In genomic region chr7:82413237-82413636, GRCh38 we compare ENCODE assay signal across 17 cellular contexts. TPM values are rescaled to one million over a fixed set of nuclear protein-coding genes. Genes with fewer than 3 reads are reported as not detected.
DNase-seq lines count a peak whose midpoint lies in the region; ATAC-seq and TF ChIP-seq lines count a peak whose summit lies in the region.
"Had no signal": no experiment of that assay in that cellular context is flagged by ENCODE, and none has a peak within 500 bp of the region (broad histone marks: within the 10 kb centered on the region; RNA-seq: fewer than 3 reads in every experiment).

No MANE protein-coding gene starts in this region.

- H3K9me3 ChIP-seq in heart left ventricle (peaks cover 0 to 5% (median 0%) of the 10 kb centered on the region in 12 donors), endodermal cell (ENCODE audit: control insufficient read depth, low read length) (peaks cover 4% of the 10 kb centered on the region), thyroid gland (no peaks in the 10 kb centered on the region)
- H3K9me3 ChIP-seq: vagina had no signal

- DNase-seq in heart left ventricle, result peak in 3 of 5 donors; percentile 17 to 44 (median 38)
- no peak for DNase-seq in cardiac septum (ENCODE audit: low spot score)
- DNase-seq in NCI-H2107 (lab: John Stamatoyannopoulos, UW), result peak; percentile 65
- DNase-seq in endodermal cell, result peak; percentile 56
- DNase-seq in thyroid gland, result peak; percentile 63 to 65
- DNase-seq in NCI-H2029 (lab: John Stamatoyannopoulos, UW), result no peak
- DNase-seq in dorsolateral prefrontal cortex, result no peak
- DNase-seq in activated T-cell treated with anti-CD3 and anti-CD28 coated beads, Interleukin-2, amount 50 U/mL, for 24 hours, result no peak
- DNase-seq: activated CD4-positive, alpha-beta T cell treated with anti-CD3 and anti-CD28 coated beads, Interleukin-2, amount 10 ng/mL, durations not matched to agents 24 days and 14 days; activated naive CD4-positive, alpha-beta T cell treated with Interleukin-2 at 50 U/mL for 16 hours; hippocampal formation; Karpas-422; stimulated activated CD4-positive, alpha-beta T cell treated with anti-CD3 and anti-CD28 coated beads, Interleukin-15, amount 100 ng/mL, for 24 hours had no signal

- H3K36me3 ChIP-seq in heart left ventricle (no peaks in the 10 kb centered on the region), endodermal cell (ENCODE audit: control insufficient read depth, insufficient read depth, low read length) (no peaks in the 10 kb centered on the region), thyroid gland (no peaks in the 10 kb centered on the region)
- H3K36me3 ChIP-seq: vagina had no signal

- H3K4me1 Mint-ChIP-seq in endodermal cell, result peaks cover 9% of the 10 kb centered on the region
- no peaks in the 10 kb centered on the region for H3K4me1 Mint-ChIP-seq in activated T-cell treated with anti-CD3 and anti-CD28 coated beads, Interleukin-2, amount 50 U/mL, for 24 hours (ENCODE audit: low read depth)
- H3K4me1 Mint-ChIP-seq: activated CD4-positive, alpha-beta T cell treated with anti-CD3 and anti-CD28 coated beads, Interleukin-2, amount 10 ng/mL, durations not matched to agents 24 days and 14 days had no signal

- H3K27me3 Mint-ChIP-seq in endodermal cell (ENCODE audit: insufficient read depth), result no peaks in the 10 kb centered on the region
- no peaks in the 10 kb centered on the region for H3K27me3 Mint-ChIP-seq in activated T-cell treated with anti-CD3 and anti-CD28 coated beads, Interleukin-2, amount 50 U/mL, for 24 hours
- H3K27me3 Mint-ChIP-seq: activated CD4-positive, alpha-beta T cell treated with anti-CD3 and anti-CD28 coated beads, Interleukin-2, amount 10 ng/mL, durations not matched to agents 24 days and 14 days; brain had no signal

- H3K27ac ChIP-seq in heart left ventricle, result peak overlapping the region in 2 of 12 donors; percentile 14 to 30
- H3K27ac ChIP-seq in endodermal cell (ENCODE audit: low read depth, low read length), result no peak overlapping the region
- no peak overlapping the region for H3K27ac ChIP-seq in thyroid gland
- H3K27ac ChIP-seq in dorsolateral prefrontal cortex, result no peak overlapping the region
- H3K27ac ChIP-seq: vagina had no signal

- no peak overlapping the region for H3K27ac Mint-ChIP-seq in endodermal cell
- H3K27ac Mint-ChIP-seq in activated T-cell treated with anti-CD3 and anti-CD28 coated beads, Interleukin-2, amount 50 U/mL, for 24 hours, result no peak overlapping the region
- H3K27ac Mint-ChIP-seq: activated CD4-positive, alpha-beta T cell treated with anti-CD3 and anti-CD28 coated beads, Interleukin-2, amount 10 ng/mL, durations not matched to agents 24 days and 14 days had no signal

- no peak overlapping the region for H3K9ac ChIP-seq in endodermal cell (ENCODE audit: extremely low read depth, low read length, poor library complexity, severe bottlenecking)

- no peaks in the 10 kb centered on the region for H3K9me3 Mint-ChIP-seq in endodermal cell
- H3K9me3 Mint-ChIP-seq in activated T-cell treated with anti-CD3 and anti-CD28 coated beads, Interleukin-2, amount 50 U/mL, for 24 hours, result peaks cover 6% of the 10 kb centered on the region

- peak in 3 of 4 donors; percentile 26 to 43 (median 32) for ATAC-seq in heart left ventricle
- ATAC-seq: left lobe of liver had no signal

- H3K27me3 ChIP-seq in heart left ventricle (no peaks in the 10 kb centered on the region), endodermal cell (ENCODE audit: control insufficient read depth, insufficient read depth, low read length, poor library complexity, severe bottlenecking) (no peaks in the 10 kb centered on the region), thyroid gland (no peaks in the 10 kb centered on the region), dorsolateral prefrontal cortex (no peaks in the 10 kb centered on the region)
- H3K27me3 ChIP-seq: vagina had no signal

- TF ChIP-seq CTCF in heart left ventricle (IDR thresholded peaks at IDR 0.05) (no peak), endodermal cell (conservative IDR thresholded peaks at IDR 0.05) (no peak), thyroid gland (IDR thresholded peaks at IDR 0.05) (no peak), dorsolateral prefrontal cortex (IDR thresholded peaks at IDR 0.05 in 54 of 56, conservative IDR thresholded peaks at IDR 0.05 in 2 of 56; ENCODE audit: low read depth in 1 of 56, partially characterized antibody in 56 of 56) (no peak)

- no peak overlapping the region for H3K4me3 ChIP-seq in heart left ventricle
- no peak overlapping the region for H3K4me3 ChIP-seq in endodermal cell (ENCODE audit: low read length)
- H3K4me3 ChIP-seq in thyroid gland (replicated peaks in 1 of 3), result no peak overlapping the region
- H3K4me3 ChIP-seq in dorsolateral prefrontal cortex, result no peak overlapping the region
- H3K4me3 ChIP-seq: vagina had no signal

- intact Hi-C loops in heart left ventricle (cut with DNase I), result no loop called here
- intact Hi-C loops in cardiac septum (cut with DNase I), result no loop called here
- intact Hi-C loops in thyroid gland (cut with DNase I), result no loop called here
- intact Hi-C loops in dorsolateral prefrontal cortex (cut with DNase I), result no loop called here

- H3K36me3 Mint-ChIP-seq in endodermal cell (ENCODE audit: low read depth), result peaks cover 1% of the 10 kb centered on the region
- H3K36me3 Mint-ChIP-seq in activated T-cell treated with anti-CD3 and anti-CD28 coated beads, Interleukin-2, amount 50 U/mL, for 24 hours (ENCODE audit: low read depth), result no peaks in the 10 kb centered on the region

- H3K4me1 ChIP-seq in heart left ventricle, result peaks cover 0 to 45% (median 14%) of the 10 kb centered on the region in 12 donors
- no peaks in the 10 kb centered on the region for H3K4me1 ChIP-seq in endodermal cell (ENCODE audit: control insufficient read depth, insufficient read depth, low read length)
- peaks cover 0 to 3% of the 10 kb centered on the region in 2 donors for H3K4me1 ChIP-seq in thyroid gland
- H3K4me1 ChIP-seq: vagina had no signal

- TF ChIP-seq POLR2A in heart left ventricle (IDR thresholded peaks at IDR 0.05) (no peak), thyroid gland (IDR thresholded peaks at IDR 0.05) (no peak)

- no peak overlapping the region for H3K4me3 Mint-ChIP-seq in endodermal cell
- no peak overlapping the region for H3K4me3 Mint-ChIP-seq in activated T-cell treated with anti-CD3 and anti-CD28 coated beads, Interleukin-2, amount 50 U/mL, for 24 hours
- H3K4me3 Mint-ChIP-seq: activated CD4-positive, alpha-beta T cell treated with anti-CD3 and anti-CD28 coated beads, Interleukin-2, amount 10 ng/mL, durations not matched to agents 24 days and 14 days; brain had no signal

RNA-seq across cellular contexts. Expression of gene CACNA2D1, which starts 30.3 kb away (rescaled TPM):
- total RNA-seq in heart left ventricle, result 100 to 1,000 TPM in 2 of 9 donors, 10 to 100 TPM in 7; 39.1 to 122 (median 60.9) TPM
- 10 to 100 TPM; 13.5 to 20.9 TPM for polyA plus RNA-seq in heart left ventricle
- 87.3 TPM for total RNA-seq in cardiac septum
- total RNA-seq in endodermal cell, result 10 to 100 TPM; 16.9 to 26.8 TPM
- polyA plus RNA-seq in endodermal cell (2013, experiment 1 of 2), result 18.4 TPM
- polyA plus RNA-seq in endodermal cell (2013, experiment 2 of 2), result 18.8 TPM
- 100 to 1,000 TPM in 1 of 4 donors, 10 to 100 TPM in 3; 34.4 to 128 (median 67.9) TPM for total RNA-seq in thyroid gland
- 100 to 1,000 TPM in 29 of 120 experiments, 10 to 100 TPM in 91; 33.1 to 150 (median 86.7) TPM for total RNA-seq in dorsolateral prefrontal cortex
- total RNA-seq: activated CD4-positive, alpha-beta T cell treated with anti-CD3 and anti-CD28 coated beads, Interleukin-2, amount 10 ng/mL, durations not matched to agents 24 days and 14 days; OCI-LY7 had no signal

Comparison
In these comparisons a context has a peak if more than half of its experiments do, and no peak if none do; other contexts are left out.
1. DNase-seq: peak in heart left ventricle (3 of 5), NCI-H2107 (single experiment), endodermal cell (single experiment) and thyroid gland (2 of 2); none in cardiac septum (single experiment), NCI-H2029 (single experiment), dorsolateral prefrontal cortex (0 of 10) and activated T-cell treated with anti-CD3 and anti-CD28 coated beads, Interleukin-2, amount 50 U/mL, for 24 hours (single experiment).